8 cellular contexts compared by ENCODE assay signal in the genomic region with DNA sequence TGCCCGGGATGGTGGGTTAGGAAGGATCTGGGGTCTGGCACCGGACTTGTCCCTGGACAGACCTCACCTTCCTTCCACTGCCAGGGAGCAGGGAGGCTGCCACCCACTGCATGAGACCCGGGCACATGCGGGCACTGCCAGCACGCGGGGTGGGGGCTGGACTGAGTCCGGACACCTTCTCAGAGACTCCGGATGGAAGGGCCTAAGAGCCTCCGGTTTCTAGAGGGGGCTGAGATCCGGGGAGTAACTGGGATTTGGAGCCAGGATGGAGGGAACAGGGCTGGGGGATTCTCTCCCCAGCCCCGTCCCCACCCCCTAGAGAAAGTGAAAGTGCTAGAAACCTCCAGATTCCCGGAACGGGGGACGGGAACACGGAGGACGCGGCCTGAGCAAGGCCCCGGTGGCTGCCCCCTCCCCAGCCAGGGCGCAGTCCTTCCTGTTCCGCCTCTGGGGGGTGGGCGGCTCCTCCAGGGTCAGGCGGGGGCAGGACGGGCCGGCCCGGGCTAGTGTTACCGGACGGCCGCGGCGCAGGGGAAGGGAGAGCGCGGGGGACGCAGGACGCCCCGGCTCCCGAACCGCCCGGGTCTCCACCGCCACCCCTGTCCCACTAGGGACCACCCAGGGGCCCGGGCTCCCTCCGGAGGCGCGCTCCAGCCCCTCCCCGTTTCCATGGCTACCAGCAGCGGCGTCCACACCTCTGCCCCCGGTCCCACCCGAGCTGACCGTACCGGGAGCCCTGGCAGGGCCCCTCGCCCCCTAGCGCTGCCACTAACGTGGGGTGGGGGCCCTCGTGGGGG. TPM values are rescaled to one million over a fixed set of nuclear protein-coding genes. Genes with fewer than 3 reads are reported as not detected.
DNase-seq lines count a peak whose midpoint lies in the region; ATAC-seq, FAIRE-seq and TF ChIP-seq lines count a peak whose summit lies in the region.

No MANE protein-coding gene starts in this region.

- no peaks in the 10 kb centered on the region for H3K9me3 ChIP-seq in endothelial cell of umbilical vein (replicated peaks; ENCODE audit: control insufficient read depth, insufficient read depth, low read length)

- H2AFZ ChIP-seq in endothelial cell of umbilical vein (ENCODE audit: low read depth, low read length), result peak overlapping the region; percentile 55

- FAIRE-seq in endothelial cell of umbilical vein (lab: Jason Lieb, UNC) (no peak), GM12891 (lab: Jason Lieb, UNC) (no peak)

- peak overlapping the region; percentile 78 to 87 (median 79) for H3K4me3 ChIP-seq in endothelial cell of umbilical vein (replicated peaks in 1 of 3; ENCODE audit: insufficient read depth in 1 of 3, low read depth in 1 of 3, low read length in 3 of 3)

- no peaks in the 10 kb centered on the region for H3K36me3 Mint-ChIP-seq in naive B cell

- peaks cover 24 to 48% (median 26%) of the 10 kb centered on the region in 3 donors for H3K4me1 Mint-ChIP-seq in naive B cell

- H3K4me3 Mint-ChIP-seq in naive B cell, result peak overlapping the region; percentile 87 to 95 (median 92)

- H3K27ac ChIP-seq in endothelial cell of umbilical vein (ENCODE audit: insufficient read depth, low read depth, low read length), result peak overlapping the region; percentile 32

- H3K9me1 ChIP-seq in endothelial cell of umbilical vein (replicated peaks; ENCODE audit: control insufficient read depth, extremely low read depth, insufficient read depth, low read length), result no peaks in the 10 kb centered on the region

- CTCF ChIA-PET in endothelial cell of umbilical vein (lab: Charles Lee), result no interaction called here

- no peaks in the 10 kb centered on the region for H3K27me3 Mint-ChIP-seq in naive B cell

- BruUV-seq in endothelial cell of umbilical vein (replicated peaks; lab: Mats Ljungman, UMichigan), result no TSS peak

- no peaks in the 10 kb centered on the region for H3K9me3 Mint-ChIP-seq in naive B cell

- no peaks in the 10 kb centered on the region for H3K36me3 ChIP-seq in endothelial cell of umbilical vein (ENCODE audit: control insufficient read depth in 2 of 2, extremely low read depth in 1 of 2, insufficient read depth in 2 of 2, low read length in 2 of 2)

- ATAC-seq in HG03064 (IDR thresholded peaks at IDR 0.05; ENCODE audit: low read depth, unreplicated experiment) (peak; percentile 34), naive B cell (ENCODE audit: low read depth in 2 of 2) (peak; percentile 11 to 23)

- intact Hi-C loops in endothelial cell of umbilical vein (cut with micrococcal nuclease), result no loop called here

- dilution Hi-C loops in endothelial cell of umbilical vein (cut with MboI; ENCODE audit: extremely low pct_ligation_motif_present, low sequenced_read_pairs), result no loop called here

- TF ChIP-seq POLR2A in endothelial cell of umbilical vein (IDR thresholded peaks at IDR 0.05; ENCODE audit: low read depth, low read length) (no peak), GM12891 (IDR thresholded peaks at IDR 0.05; ENCODE audit: low read depth, low read length) (no peak)

- H3K79me2 ChIP-seq in endothelial cell of umbilical vein (ENCODE audit: control insufficient read depth, insufficient read depth, low read length), result peaks cover 10% of the 10 kb centered on the region

- H3K4me1 ChIP-seq in endothelial cell of umbilical vein (ENCODE audit: control insufficient read depth, extremely low read depth, insufficient read depth, low read length), result peaks cover 7% of the 10 kb centered on the region

- peak overlapping the region; percentile 75 for H3K4me2 ChIP-seq in endothelial cell of umbilical vein (ENCODE audit: insufficient read depth, low read length)

- H3K27ac Mint-ChIP-seq in naive B cell, result peak overlapping the region in 4 of 6 donors; percentile 37 to 98 (median 90)

- DNase-seq in activated T-cell treated with anti-CD3 and anti-CD28 coated beads, Interleukin-2, amount 50 U/mL, for 1 hour, result peak; percentile 43
- DNase-seq in activated T-cell treated with anti-CD3 and anti-CD28 coated beads for 4 hours (no peak), UCSD-AML1 (lab: John Stamatoyannopoulos, UW; ENCODE audit: unreplicated experiment) (peak; percentile 47), endothelial cell of umbilical vein (ENCODE audit: low read depth, low spot score) (peak; percentile 15), naive B cell (no peak), NCI-H2081 (lab: John Stamatoyannopoulos, UW) (no peak), GM12891 (ENCODE audit: insufficient read length, low spot score) (no peak)

- no peak for TF ChIP-seq CTCF in endothelial cell of umbilical vein (IDR thresholded peaks at IDR 0.05; ENCODE audit: extremely low read depth in 1 of 2, insufficient read depth in 1 of 2, low read depth in 1 of 2, low read length in 2 of 2)

- H4K20me1 ChIP-seq in endothelial cell of umbilical vein (replicated peaks; ENCODE audit: control insufficient read depth, extremely low read depth, insufficient read depth, low read length), result no peaks in the 10 kb centered on the region

- POLR2A ChIA-PET in endothelial cell of umbilical vein (lab: Charles Lee), result no interaction called here

- H3K27me3 ChIP-seq in endothelial cell of umbilical vein (ENCODE audit: control insufficient read depth in 2 of 2, insufficient read depth in 2 of 2, low read length in 2 of 2), result no peaks in the 10 kb centered on the region

- peak overlapping the region; percentile 80 for H3K9ac ChIP-seq in endothelial cell of umbilical vein (replicated peaks; ENCODE audit: extremely low read depth, insufficient read depth, low read length)

TF ChIP-seq in endothelial cell of umbilical vein, 7 proteins besides CTCF, POLR2A, EP300 and RAD21:
- TF ChIP-seq GATA2 (IDR thresholded peaks at IDR 0.05; ENCODE audit: insufficient read depth, insufficient read length, low read depth, low read length), result no peak
- TF ChIP-seq MYC (IDR thresholded peaks at IDR 0.05; ENCODE audit: low read depth, low read length), result no peak

TF ChIP-seq in GM12891, 5 proteins besides CTCF, POLR2A, EP300 and RAD21:
- no peak for TF ChIP-seq POLR2AphosphoS5 (IDR thresholded peaks at IDR 0.05; ENCODE audit: low read depth, low read length)
- TF ChIP-seq TAF1 (IDR thresholded peaks at IDR 0.05; ENCODE audit: low read depth, low read length), result no peak
- no peak for TF ChIP-seq SPI1 (IDR thresholded peaks at IDR 0.05; ENCODE audit: low read depth, low read length)
- no peak for TF ChIP-seq POU2F2 (IDR thresholded peaks at IDR 0.05; ENCODE audit: low read depth, low read length)
- TF ChIP-seq PAX5 (IDR thresholded peaks at IDR 0.05; ENCODE audit: insufficient read depth, low read length, severe bottlenecking), result no peak

RNA-seq across cellular contexts. Expression of a gene that starts 0.7 kb away (rescaled TPM):
- total RNA-seq in endothelial cell of umbilical vein, result 28.7 and 38.8 TPM in 2 replicates
- polyA plus RNA-seq in endothelial cell of umbilical vein (16.4 and 20.3 TPM in 2 replicates), naive B cell (ENCODE audit: low read depth in 6 of 6) (10 to 100 TPM in 1 of 6 donors, 1 to 10 TPM in 5; 1.9 to 15.6 (median 5.8) TPM)
- 10.5 and 12.1 TPM in 2 replicates for polyA plus RNA-seq in endothelial cell of umbilical vein (2011; cell fraction: cytosol; rRNA removed)
- polyA plus RNA-seq in endothelial cell of umbilical vein (2011; cell fraction: nucleus; rRNA removed), result 58.8 and 64.9 TPM in 2 replicates
- polyA plus RNA-seq in endothelial cell of umbilical vein (2012), result 16.8 and 24.4 TPM in 2 replicates
- polyA minus RNA-seq in endothelial cell of umbilical vein, result 23.3 and 25.7 TPM in 2 replicates
- 7.6 TPM for polyA minus RNA-seq in endothelial cell of umbilical vein (2011; cell fraction: cytosol; rRNA and poly(A)+ RNA removed)
- polyA minus RNA-seq in endothelial cell of umbilical vein (2011; cell fraction: nucleus; rRNA and poly(A)+ RNA removed), result 19.1 and 31.4 TPM in 2 replicates
- 2.1 TPM for polyA plus RNA-seq in GM12891 (2012; ENCODE audit: low read depth, missing spikeins)

Comparison
In these comparisons a context has a peak if more than half of its experiments do, and no peak if none do; other contexts are left out.
1. DNase-seq: peak in activated T-cell treated with anti-CD3 and anti-CD28 coated beads, Interleukin-2, amount 50 U/mL, for 1 hour (single experiment), UCSD-AML1 (single experiment) and endothelial cell of umbilical vein (single experiment); none in activated T-cell treated with anti-CD3 and anti-CD28 coated beads for 4 hours (single experiment), naive B cell (single experiment), NCI-H2081 (0 of 2) and GM12891 (single experiment).